ENCODE assay signal across 18 cellular contexts in the genomic region with DNA sequence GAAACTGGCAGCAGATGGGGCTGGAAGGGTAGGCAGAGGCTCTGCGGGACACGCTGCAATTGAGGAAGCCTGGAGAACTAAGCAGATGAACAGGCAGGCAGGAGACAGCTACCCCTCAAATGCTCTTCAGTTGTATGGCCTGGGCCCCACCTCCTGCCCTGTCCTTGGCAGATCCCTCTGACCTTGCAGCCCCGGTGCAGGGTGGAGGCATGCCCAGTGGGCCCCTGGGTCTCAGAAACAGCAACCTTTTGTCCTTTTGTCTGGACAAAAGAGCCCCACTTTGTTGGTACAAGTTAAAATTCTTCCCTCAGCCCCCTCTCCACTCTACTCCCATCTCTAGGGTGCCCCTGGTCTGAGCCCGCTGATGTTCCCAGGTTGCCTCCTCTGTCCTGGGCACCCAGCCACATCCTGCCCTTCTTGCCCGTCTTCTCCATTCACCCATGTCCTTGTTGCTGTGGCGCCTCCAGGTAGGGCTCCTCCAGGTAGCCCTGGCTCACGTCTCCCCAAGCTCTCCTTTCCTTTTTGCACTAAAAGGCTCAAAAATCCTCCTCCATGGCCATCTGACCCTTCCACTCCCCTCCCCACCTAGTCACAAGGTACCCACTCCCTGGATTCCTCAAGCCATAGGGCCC.
DNase-seq lines count a peak whose midpoint lies in the region; ATAC-seq, FAIRE-seq and TF ChIP-seq lines count a peak whose summit lies in the region.
"Had no signal": no experiment of that assay in that cellular context is flagged by ENCODE, and none has a peak within 500 bp of the region (broad histone marks: within the 10 kb centered on the region; RNA-seq: fewer than 3 reads in every experiment).

No MANE protein-coding gene starts in this region.

- H3K79me2 ChIP-seq in parathyroid adenoma, result peaks cover 2% of the 10 kb centered on the region

- TF ChIP-seq CTCF in AG04450 (IDR thresholded peaks at IDR 0.05; ENCODE audit: low read depth, low read length) (no peak), parathyroid adenoma (IDR thresholded peaks at IDR 0.05) (no peak)

- H3K4me1 ChIP-seq in parathyroid adenoma, result peaks cover 34% of the 10 kb centered on the region

- no peak overlapping the region for H3K4me3 ChIP-seq in AG04450 (ENCODE audit: low read depth, low read length)
- no peak overlapping the region for H3K4me3 ChIP-seq in parathyroid adenoma (ENCODE audit: low read depth, low read length)

- H3K27me3 ChIP-seq in AG04450 (ENCODE audit: control insufficient read depth, insufficient read depth, low read length) (no peaks in the 10 kb centered on the region), parathyroid adenoma (ENCODE audit: control insufficient read depth, insufficient read depth, low read length) (no peaks in the 10 kb centered on the region)

- TF ChIP-seq POLR2A in GM12892 (IDR thresholded peaks at IDR 0.05; ENCODE audit: low read depth, low read length), result no peak

- peak overlapping the region; percentile 97 for H3K27ac ChIP-seq in AG04450 (ENCODE audit: low read depth, low read length)
- peak overlapping the region; percentile 15 for H3K27ac ChIP-seq in parathyroid adenoma

- CTCF ChIA-PET in AG04450 (lab: Charles Lee), result interaction anchor here (0.8 to 1.3 kb wide), 2 partner anchors 117 to 128 kb away, joined by 3 to 5 read pairs; no protein-coding TSS in a partner anchor

- H3K9me3 Mint-ChIP-seq in T-helper 2 cell treated with Interferon-gamma antibody and Interleukin-4, amounts not matched to agents 5 μg/mL and 100 μg/mL, for 36 hours, result no peaks in the 10 kb centered on the region
- H3K9me3 Mint-ChIP-seq in activated naive CD8-positive, alpha-beta T cell treated with anti-CD3 and anti-CD28 coated beads, Interleukin-2, amount 10 ng/mL, durations not matched to agents 7 days and 5 days, result no peaks in the 10 kb centered on the region
- H3K9me3 Mint-ChIP-seq: brain, type B pancreatic cell had no signal

- no peaks in the 10 kb centered on the region for H3K27me3 Mint-ChIP-seq in T-helper 2 cell treated with Interferon-gamma antibody and Interleukin-4, amounts not matched to agents 5 μg/mL and 100 μg/mL, for 36 hours (ENCODE audit: low read depth)
- no peaks in the 10 kb centered on the region for H3K27me3 Mint-ChIP-seq in activated naive CD8-positive, alpha-beta T cell treated with anti-CD3 and anti-CD28 coated beads, Interleukin-2, amount 10 ng/mL, durations not matched to agents 7 days and 5 days
- H3K27me3 Mint-ChIP-seq: brain, type B pancreatic cell had no signal

- peaks cover 85% of the 10 kb centered on the region for H3K4me1 Mint-ChIP-seq in T-helper 2 cell treated with Interferon-gamma antibody and Interleukin-4, amounts not matched to agents 5 μg/mL and 100 μg/mL, for 36 hours (ENCODE audit: low read depth)
- H3K4me1 Mint-ChIP-seq in activated naive CD8-positive, alpha-beta T cell treated with anti-CD3 and anti-CD28 coated beads, Interleukin-2, amount 10 ng/mL, durations not matched to agents 7 days and 5 days, result peaks cover 62% of the 10 kb centered on the region

- FAIRE-seq in GM12892 (lab: Jason Lieb, UNC), result no peak
- FAIRE-seq: HTR-8/SVneo, keratinocyte had no signal

- peaks cover 35% of the 10 kb centered on the region for H3K36me3 Mint-ChIP-seq in T-helper 2 cell treated with Interferon-gamma antibody and Interleukin-4, amounts not matched to agents 5 μg/mL and 100 μg/mL, for 36 hours (ENCODE audit: low read depth)
- H3K36me3 Mint-ChIP-seq in activated naive CD8-positive, alpha-beta T cell treated with anti-CD3 and anti-CD28 coated beads, Interleukin-2, amount 10 ng/mL, durations not matched to agents 7 days and 5 days, result peaks cover 13% of the 10 kb centered on the region

- DNase-seq in T-helper 2 cell treated with Interferon-gamma antibody and Interleukin-4, amounts not matched to agents 5 μg/mL and 100 μg/mL, for 36 hours (ENCODE audit: low spot score), result no peak
- DNase-seq in T-helper 2 cell (no peak), AG04450 (ENCODE audit: low read depth, low spot score) (no peak), epidermal melanocyte (ENCODE audit: insufficient read length, low spot score) (no peak), GM12892 (ENCODE audit: insufficient read length) (no peak), NCI-H1105 (lab: John Stamatoyannopoulos, UW) (no peak)
- DNase-seq in activated naive CD8-positive, alpha-beta T cell treated with anti-CD3 and anti-CD28 coated beads, Interleukin-2, amount 10 ng/mL, durations not matched to agents 7 days and 5 days, result no peak
- DNase-seq: 8988T; activated CD4-positive, CD25-positive, alpha-beta regulatory T cell; NCI-H187; NCI-H446 treated with DMSO at 0.1 percent for 48 hours; Right ventricle myocardium superior; stimulated activated CD4-positive, alpha-beta T cell treated with anti-CD3 and anti-CD28 coated beads, Interleukin-4, amount 100 ng/mL, for 4 hours had no signal

- POLR2A ChIA-PET in AG04450 (lab: Yijun Ruan, JAX), result interaction anchor here (1.4 kb wide), 1 partner anchor 175 kb away, joined by 3 read pairs; a partner anchor contains a TSS
- POLR2A ChIA-PET in activated naive CD8-positive, alpha-beta T cell treated with anti-CD3 and anti-CD28 coated beads, Interleukin-2, amount 10 ng/mL, durations not matched to agents 7 days and 5 days (lab: Charles Lee), result no interaction called here

- peak overlapping the region; percentile 23 for H3K4me2 ChIP-seq in parathyroid adenoma (ENCODE audit: low read length)

- ATAC-seq in activated naive CD8-positive, alpha-beta T cell treated with anti-CD3 and anti-CD28 coated beads, Interleukin-2, amount 10 ng/mL, durations not matched to agents 7 days and 5 days (ENCODE audit: low read depth), result no peak

- H3K9me3 ChIP-seq in AG04450 (ENCODE audit: control insufficient read depth, insufficient read depth, low read length), result no peaks in the 10 kb centered on the region
- H3K9me3 ChIP-seq in parathyroid adenoma (ENCODE audit: control insufficient read depth, low read length), result no peaks in the 10 kb centered on the region

- no peaks in the 10 kb centered on the region for H3K36me3 ChIP-seq in parathyroid adenoma (ENCODE audit: control insufficient read depth, insufficient read depth, low read length)

- H3K9ac ChIP-seq in parathyroid adenoma, result no peak overlapping the region

- peak overlapping the region; percentile 4 for H2AFZ ChIP-seq in parathyroid adenoma

- no peak overlapping the region for H3K4me3 Mint-ChIP-seq in T-helper 2 cell treated with Interferon-gamma antibody and Interleukin-4, amounts not matched to agents 5 μg/mL and 100 μg/mL, for 36 hours
- no peak overlapping the region for H3K4me3 Mint-ChIP-seq in activated naive CD8-positive, alpha-beta T cell treated with anti-CD3 and anti-CD28 coated beads, Interleukin-2, amount 10 ng/mL, durations not matched to agents 7 days and 5 days
- H3K4me3 Mint-ChIP-seq: brain, type B pancreatic cell had no signal

- H3K27ac Mint-ChIP-seq in T-helper 2 cell treated with Interferon-gamma antibody and Interleukin-4, amounts not matched to agents 5 μg/mL and 100 μg/mL, for 36 hours, result peak overlapping the region; percentile 87
- H3K27ac Mint-ChIP-seq in activated naive CD8-positive, alpha-beta T cell treated with anti-CD3 and anti-CD28 coated beads, Interleukin-2, amount 10 ng/mL, durations not matched to agents 7 days and 5 days, result peak overlapping the region; percentile 27
- H3K27ac Mint-ChIP-seq: type B pancreatic cell had no signal
